ENCODE assay signal across 1 cellular context in genomic region chr7:149764481-149765398, GRCh38.
TF ChIP-seq lines count a peak whose summit lies in the region.

No MANE protein-coding gene starts in this region.

TF ChIP-seq in WTC11, 78 proteins besides CTCF, POLR2A, EP300 and RAD21 (continued from another document):
- TF ChIP-seq FOXP4 (CRISPR knock-in tag; IDR thresholded peaks at IDR 0.05) (0 out of 2 replicates have a peak, but pooled peaks have one; percentile 26), ESRRA (CRISPR knock-in tag; IDR thresholded peaks at IDR 0.05; ENCODE audit: borderline replicate concordance) (no peak), ZNF121 (CRISPR knock-in tag; IDR thresholded peaks at IDR 0.05) (no peak), RELA (CRISPR knock-in tag; IDR thresholded peaks at IDR 0.05; ENCODE audit: borderline replicate concordance) (0 out of 2 replicates have a peak, but pooled peaks have one; percentile 24), SMAD3 (CRISPR knock-in tag; IDR thresholded peaks at IDR 0.05; ENCODE audit: borderline replicate concordance) (no peak), HMGXB4 (CRISPR knock-in tag; IDR thresholded peaks at IDR 0.05) (peak; percentile 68; the same call in 1 of the 2 replicates), MXD4 (CRISPR knock-in tag; IDR thresholded peaks at IDR 0.05; ENCODE audit: borderline replicate concordance) (no peak), EMX1 (CRISPR knock-in tag; IDR thresholded peaks at IDR 0.05) (no peak)
- TF ChIP-seq, protein P1, sequence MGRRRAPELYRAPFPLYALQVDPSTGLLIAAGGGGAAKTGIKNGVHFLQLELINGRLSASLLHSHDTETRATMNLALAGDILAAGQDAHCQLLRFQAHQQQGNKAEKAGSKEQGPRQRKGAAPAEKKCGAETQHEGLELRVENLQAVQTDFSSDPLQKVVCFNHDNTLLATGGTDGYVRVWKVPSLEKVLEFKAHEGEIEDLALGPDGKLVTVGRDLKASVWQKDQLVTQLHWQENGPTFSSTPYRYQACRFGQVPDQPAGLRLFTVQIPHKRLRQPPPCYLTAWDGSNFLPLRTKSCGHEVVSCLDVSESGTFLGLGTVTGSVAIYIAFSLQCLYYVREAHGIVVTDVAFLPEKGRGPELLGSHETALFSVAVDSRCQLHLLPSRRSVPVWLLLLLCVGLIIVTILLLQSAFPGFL (CRISPR knock-in tag; IDR thresholded peaks at IDR 0.05; ENCODE audit: borderline replicate concordance): no peak
- TF ChIP-seq, protein P2, sequence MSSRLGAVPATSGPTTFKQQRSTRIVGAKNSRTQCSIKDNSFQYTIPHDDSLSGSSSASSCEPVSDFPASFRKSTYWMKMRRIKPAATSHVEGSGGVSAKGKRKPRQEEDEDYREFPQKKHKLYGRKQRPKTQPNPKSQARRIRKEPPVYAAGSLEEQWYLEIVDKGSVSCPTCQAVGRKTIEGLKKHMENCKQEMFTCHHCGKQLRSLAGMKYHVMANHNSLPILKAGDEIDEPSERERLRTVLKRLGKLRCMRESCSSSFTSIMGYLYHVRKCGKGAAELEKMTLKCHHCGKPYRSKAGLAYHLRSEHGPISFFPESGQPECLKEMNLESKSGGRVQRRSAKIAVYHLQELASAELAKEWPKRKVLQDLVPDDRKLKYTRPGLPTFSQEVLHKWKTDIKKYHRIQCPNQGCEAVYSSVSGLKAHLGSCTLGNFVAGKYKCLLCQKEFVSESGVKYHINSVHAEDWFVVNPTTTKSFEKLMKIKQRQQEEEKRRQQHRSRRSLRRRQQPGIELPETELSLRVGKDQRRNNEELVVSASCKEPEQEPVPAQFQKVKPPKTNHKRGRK (CRISPR knock-in tag; IDR thresholded peaks at IDR 0.05; ENCODE audit: borderline replicate concordance): no peak
- TF ChIP-seq, protein P3, sequence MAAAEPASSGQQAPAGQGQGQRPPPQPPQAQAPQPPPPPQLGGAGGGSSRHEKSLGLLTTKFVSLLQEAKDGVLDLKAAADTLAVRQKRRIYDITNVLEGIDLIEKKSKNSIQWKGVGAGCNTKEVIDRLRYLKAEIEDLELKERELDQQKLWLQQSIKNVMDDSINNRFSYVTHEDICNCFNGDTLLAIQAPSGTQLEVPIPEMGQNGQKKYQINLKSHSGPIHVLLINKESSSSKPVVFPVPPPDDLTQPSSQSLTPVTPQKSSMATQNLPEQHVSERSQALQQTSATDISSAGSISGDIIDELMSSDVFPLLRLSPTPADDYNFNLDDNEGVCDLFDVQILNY (CRISPR knock-in tag; IDR thresholded peaks at IDR 0.05): 0 out of 2 replicates have a peak, but pooled peaks have one; percentile 37
